Comparison of ENCODE assay signal across 8 cellular contexts in genomic region chr7:135160098-135160857, GRCh38. TPM values are rescaled to one million over a fixed set of nuclear protein-coding genes. Genes with fewer than 3 reads are reported as not detected.
A peak's percentile ranks its signal among the peaks of the same experiment; 100 is the strongest.
DNase-seq lines count a peak whose midpoint lies in the region; ATAC-seq, FAIRE-seq and TF ChIP-seq lines count a peak whose summit lies in the region.

No MANE protein-coding gene starts in this region.

- no peaks in the 10 kb centered on the region for H3K27me3 Mint-ChIP-seq in endodermal cell (ENCODE audit: insufficient read depth)

- H3K4me1 Mint-ChIP-seq in endodermal cell = peaks cover 16% of the 10 kb centered on the region

- intact Hi-C loops in pancreas (cut with DNase I) = loop anchor here in 2 of 3 donors (10.0 kb wide), 2 partner anchors 165 to 175 kb away; partner anchors contain the start of gene AGBL3 (in 1 of the 2)

- H3K4me1 ChIP-seq in ACC112 (ENCODE audit: control insufficient read depth, insufficient read depth, low read length, unreplicated experiment) = peaks cover 26% of the 10 kb centered on the region
- peaks cover 4% of the 10 kb centered on the region for H3K4me1 ChIP-seq in endodermal cell (ENCODE audit: control insufficient read depth, insufficient read depth, low read length)
- peaks cover 0 to 24% (median 6%) of the 10 kb centered on the region in 3 donors for H3K4me1 ChIP-seq in pancreas

- peak overlapping the region; percentile 19 for H3K27ac Mint-ChIP-seq in endodermal cell

- H3K27me3 ChIP-seq in ACC112 (ENCODE audit: insufficient read depth, low read length) = no peaks in the 10 kb centered on the region
- H3K27me3 ChIP-seq in endodermal cell (ENCODE audit: control insufficient read depth, insufficient read depth, low read length, poor library complexity, severe bottlenecking) = no peaks in the 10 kb centered on the region
- H3K27me3 ChIP-seq in pancreas = no peaks in the 10 kb centered on the region

- H3K36me3 ChIP-seq in ACC112 (ENCODE audit: insufficient read depth, low read length) = peaks cover 36% of the 10 kb centered on the region
- peaks cover 14% of the 10 kb centered on the region for H3K36me3 ChIP-seq in endodermal cell (ENCODE audit: control insufficient read depth, insufficient read depth, low read length)
- peaks cover 0 to 5% (median 0%) of the 10 kb centered on the region in 3 donors for H3K36me3 ChIP-seq in pancreas

- H2AFZ ChIP-seq in ACC112 (ENCODE audit: low read length, unreplicated experiment) = no peak overlapping the region

- DNase-seq in NB4 (ENCODE audit: low read depth) = peak; percentile 80
- no peak for DNase-seq in endodermal cell
- no peak for DNase-seq in pancreas
- no peak for DNase-seq in GM12891 (ENCODE audit: insufficient read length, low spot score)
- no peak for DNase-seq in NCI-H510A (lab: John Stamatoyannopoulos, UW)
- no peak for DNase-seq in NCI-H226

- ATAC-seq in GM21381 (IDR thresholded peaks at IDR 0.05; ENCODE audit: unreplicated experiment) (peak; percentile 43), pancreas (peak in 3 of 4 donors; percentile 53 to 76 (median 75))

- FAIRE-seq in pancreas (lab: Jason Lieb, UNC) = no peak
- no peak for FAIRE-seq in GM12891 (lab: Jason Lieb, UNC)

- H3K4me3 Mint-ChIP-seq in endodermal cell = no peak overlapping the region

- peak overlapping the region; percentile 17; the same call in 1 of the 2 replicates for H3K4me3 ChIP-seq in ACC112 (ENCODE audit: low read depth, low read length)
- peak overlapping the region; percentile 35 for H3K4me3 ChIP-seq in NB4 (ENCODE audit: low read depth, low read length)
- no peak overlapping the region for H3K4me3 ChIP-seq in endodermal cell (ENCODE audit: low read length)
- no peak overlapping the region for H3K4me3 ChIP-seq in pancreas

- peaks cover 43% of the 10 kb centered on the region for H3K9me3 Mint-ChIP-seq in endodermal cell

- no peak for TF ChIP-seq CTCF in NB4 (IDR thresholded peaks at IDR 0.05; ENCODE audit: low read depth, low read length)
- no peak for TF ChIP-seq CTCF in endodermal cell (conservative IDR thresholded peaks at IDR 0.05)
- no peak for TF ChIP-seq CTCF in pancreas (IDR thresholded peaks at IDR 0.05)

- TF ChIP-seq POLR2A in NB4 (IDR thresholded peaks at IDR 0.05; ENCODE audit: extremely low read depth, insufficient read length) (no peak), GM12891 (IDR thresholded peaks at IDR 0.05; ENCODE audit: low read depth, low read length) (no peak)

- H3K79me2 ChIP-seq in ACC112 (ENCODE audit: control insufficient read depth, insufficient read depth, low read length, unreplicated experiment) = peaks cover 34% of the 10 kb centered on the region

- peaks cover 40% of the 10 kb centered on the region for H3K9me3 ChIP-seq in endodermal cell (ENCODE audit: control insufficient read depth, low read length)
- H3K9me3 ChIP-seq in pancreas = no peaks in the 10 kb centered on the region

- peak overlapping the region; percentile 83 for H3K27ac ChIP-seq in ACC112 (ENCODE audit: low read depth, low read length)
- H3K27ac ChIP-seq in endodermal cell (ENCODE audit: low read depth, low read length) = peak overlapping the region; percentile 42
- H3K27ac ChIP-seq in pancreas = peak overlapping the region in 2 of 4 donors; percentile 57 to 66

- H3K36me3 Mint-ChIP-seq in endodermal cell (ENCODE audit: low read depth) = peaks cover 77% of the 10 kb centered on the region

- no peak overlapping the region for H3K9ac ChIP-seq in endodermal cell (ENCODE audit: extremely low read depth, low read length, poor library complexity, severe bottlenecking)

- 94 to 100% methylated on average over 2 to 5 of the region's 5 CpGs for whole genome bisulfite sequencing in endodermal cell (ENCODE audit: insufficient coverage in 1 of 2, insufficient read length in 1 of 2), 2 experiments
- WGBS in pancreas, 2 donors = 81% methylated on average over 5 of the region's 5 CpGs

TF ChIP-seq in GM12891, 5 proteins besides CTCF, POLR2A, EP300 and RAD21:
- TF ChIP-seq TAF1 (IDR thresholded peaks at IDR 0.05; ENCODE audit: low read depth, low read length) (no peak), POU2F2 (IDR thresholded peaks at IDR 0.05; ENCODE audit: low read depth, low read length) (no peak), SPI1 (IDR thresholded peaks at IDR 0.05; ENCODE audit: low read depth, low read length) (no peak), POLR2AphosphoS5 (IDR thresholded peaks at IDR 0.05; ENCODE audit: low read depth, low read length) (no peak), PAX5 (IDR thresholded peaks at IDR 0.05; ENCODE audit: insufficient read depth, low read length, severe bottlenecking) (no peak)

RNA-seq across cellular contexts. Expression of gene CYREN, which starts 10.2 kb away (rescaled TPM):
- total RNA-seq in endodermal cell (10 to 100 TPM; 60.6 to 67.8 TPM), pancreas (10 to 100 TPM; 13.9 to 29.0 (median 21.0) TPM)
- polyA plus RNA-seq in endodermal cell (2013, experiment 1 of 2) = 38.5 TPM
- polyA plus RNA-seq in endodermal cell (2013, experiment 2 of 2) = 29.7 TPM
- 10 to 100 TPM; 25.2 to 28.2 TPM for polyA plus RNA-seq in pancreas
- polyA plus RNA-seq in GM12891 (2012; ENCODE audit: low read depth, missing spikeins) = 66.2 TPM

RNA-seq across cellular contexts. Expression of gene TMEM140, which starts 12.4 kb away (rescaled TPM):
- total RNA-seq in endodermal cell (not detected), pancreas (10 to 100 TPM in 1 of 6 donors, 1 to 10 TPM in 5; 2.7 to 14.3 (median 4.3) TPM)
- polyA plus RNA-seq in endodermal cell (2013, experiment 1 of 2) = not detected
- not detected for polyA plus RNA-seq in endodermal cell (2013, experiment 2 of 2)
- polyA plus RNA-seq in pancreas = 1 to 10 TPM; 5.0 to 6.5 TPM
- polyA plus RNA-seq in GM12891 (2012; ENCODE audit: low read depth, missing spikeins) = 14.2 TPM

RNA-seq across cellular contexts. Expression of gene WDR91, which starts 51.0 kb away (rescaled TPM):
- 1 to 10 TPM; 8.2 to 9.6 TPM for total RNA-seq in endodermal cell
- polyA plus RNA-seq in endodermal cell (2013, experiment 1 of 2) = 11.9 TPM
- polyA plus RNA-seq in endodermal cell (2013, experiment 2 of 2) = 14.5 TPM
- 10 to 100 TPM; 17.8 to 28.9 (median 23.0) TPM for total RNA-seq in pancreas
- 10 to 100 TPM; 43.0 to 47.9 TPM for polyA plus RNA-seq in pancreas
- 29.0 TPM for polyA plus RNA-seq in GM12891 (2012; ENCODE audit: low read depth, missing spikeins)

Comparison
In these comparisons a context has a peak if more than half of its experiments do, and no peak if none do; other contexts are left out.
1. H3K4me3 ChIP-seq: peak in ACC112 (single experiment) and NB4 (single experiment); none in endodermal cell (single experiment) and pancreas (0 of 4).